In the genomic region with DNA sequence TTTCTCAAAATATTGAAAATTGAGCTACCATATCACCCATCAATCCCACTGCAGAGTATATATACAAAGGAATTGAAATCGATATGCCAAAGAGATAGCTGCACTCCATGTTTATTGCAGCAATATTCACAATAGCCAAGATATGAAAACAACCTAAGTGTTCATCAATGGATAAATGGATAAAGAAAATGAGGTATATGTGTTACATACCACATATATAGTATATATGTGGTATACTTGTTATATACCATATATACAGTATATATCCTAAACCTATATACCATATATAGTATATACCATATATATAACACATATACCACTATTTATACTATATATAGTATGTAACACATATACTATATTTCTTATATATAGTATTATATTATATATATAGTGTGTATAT, we compare ENCODE assay signal across 10 cellular contexts.
"Had no signal": no experiment of that assay in that cellular context is flagged by ENCODE, and none has a peak within 500 bp of the region (broad histone marks: within the 10 kb centered on the region; RNA-seq: fewer than 3 reads in every experiment).

No MANE protein-coding gene starts in this region.

- H3K4me3 ChIP-seq: GM23248, HAP-1 had no signal

- ATAC-seq: HCT116, HepG2 had no signal

- H3K36me3 ChIP-seq: HAP-1 had no signal

- DNase-seq: GM23248, GOT3, H7, KBM-7 had no signal

- H3K27me3 Mint-ChIP-seq: IgD-negative memory B cell had no signal

- H3K36me3 Mint-ChIP-seq: IgD-negative memory B cell had no signal

- H3K27ac Mint-ChIP-seq: IgD-negative memory B cell had no signal

- H3K4me3 Mint-ChIP-seq: IgD-negative memory B cell had no signal

- H3K27ac ChIP-seq: GM23248, HL-60, KMS-11 had no signal

- H3K9me3 ChIP-seq: HAP-1 had no signal

- FAIRE-seq: HepG2 had no signal
